1 cellular context compared by ENCODE assay signal in the genomic region with DNA sequence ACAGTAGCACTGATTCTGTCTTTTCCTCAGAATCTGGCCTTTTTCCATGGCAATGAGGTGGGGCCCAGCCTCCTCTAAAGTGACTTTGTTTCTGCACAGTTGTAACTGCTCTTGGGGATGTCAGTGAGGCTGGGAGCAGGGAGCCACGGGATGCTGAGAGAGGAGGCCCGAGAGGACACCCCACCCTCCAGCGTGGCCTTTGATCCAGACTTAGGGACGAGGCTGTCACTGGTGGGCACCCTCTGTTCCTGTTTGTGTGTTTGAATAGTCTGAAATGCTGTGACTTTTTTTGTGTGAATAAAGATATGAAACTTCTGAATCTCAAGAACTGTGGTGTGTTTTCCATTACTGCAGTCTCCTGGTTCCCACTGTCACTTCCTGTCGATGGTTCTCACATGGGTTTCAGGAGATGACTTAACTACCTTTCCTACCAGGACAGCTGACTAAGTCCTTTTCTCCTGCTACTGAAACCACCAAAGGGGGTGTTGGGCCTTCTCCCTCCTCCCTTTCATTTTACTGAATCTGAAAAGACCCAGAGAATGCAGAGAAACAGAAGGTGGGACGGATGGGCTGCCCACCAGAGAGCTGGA.
TF ChIP-seq lines count a peak whose summit lies in the region.

No MANE protein-coding gene starts in this region.

TF ChIP-seq in GM23338, 12 proteins besides CTCF, POLR2A, EP300 and RAD21:
- TF ChIP-seq ZNF114 (CRISPR knock-in tag; IDR thresholded peaks at IDR 0.05) (no peak), CREB1 (CRISPR knock-in tag; IDR thresholded peaks at IDR 0.05; ENCODE audit: low read depth) (no peak), ZNF462 (CRISPR knock-in tag; IDR thresholded peaks at IDR 0.05) (no peak), EZH2 (IDR thresholded peaks at IDR 0.05; ENCODE audit: low read depth, unreplicated experiment) (no peak), POLR2AphosphoS5 (IDR thresholded peaks at IDR 0.05; ENCODE audit: low read depth) (no peak), ETS1 (IDR thresholded peaks at IDR 0.05) (no peak), EZH2phosphoT487 (IDR thresholded peaks at IDR 0.05; ENCODE audit: unreplicated experiment) (no peak), STAT1 (IDR thresholded peaks at IDR 0.05; ENCODE audit: unreplicated experiment) (no peak), JUNB (IDR thresholded peaks at IDR 0.05; ENCODE audit: unreplicated experiment) (no peak), NANOG (IDR thresholded peaks at IDR 0.05; ENCODE audit: borderline replicate concordance) (no peak), ZNF331 (CRISPR knock-in tag; IDR thresholded peaks at IDR 0.05; ENCODE audit: low read depth) (no peak)
- TF ChIP-seq, protein P1, sequence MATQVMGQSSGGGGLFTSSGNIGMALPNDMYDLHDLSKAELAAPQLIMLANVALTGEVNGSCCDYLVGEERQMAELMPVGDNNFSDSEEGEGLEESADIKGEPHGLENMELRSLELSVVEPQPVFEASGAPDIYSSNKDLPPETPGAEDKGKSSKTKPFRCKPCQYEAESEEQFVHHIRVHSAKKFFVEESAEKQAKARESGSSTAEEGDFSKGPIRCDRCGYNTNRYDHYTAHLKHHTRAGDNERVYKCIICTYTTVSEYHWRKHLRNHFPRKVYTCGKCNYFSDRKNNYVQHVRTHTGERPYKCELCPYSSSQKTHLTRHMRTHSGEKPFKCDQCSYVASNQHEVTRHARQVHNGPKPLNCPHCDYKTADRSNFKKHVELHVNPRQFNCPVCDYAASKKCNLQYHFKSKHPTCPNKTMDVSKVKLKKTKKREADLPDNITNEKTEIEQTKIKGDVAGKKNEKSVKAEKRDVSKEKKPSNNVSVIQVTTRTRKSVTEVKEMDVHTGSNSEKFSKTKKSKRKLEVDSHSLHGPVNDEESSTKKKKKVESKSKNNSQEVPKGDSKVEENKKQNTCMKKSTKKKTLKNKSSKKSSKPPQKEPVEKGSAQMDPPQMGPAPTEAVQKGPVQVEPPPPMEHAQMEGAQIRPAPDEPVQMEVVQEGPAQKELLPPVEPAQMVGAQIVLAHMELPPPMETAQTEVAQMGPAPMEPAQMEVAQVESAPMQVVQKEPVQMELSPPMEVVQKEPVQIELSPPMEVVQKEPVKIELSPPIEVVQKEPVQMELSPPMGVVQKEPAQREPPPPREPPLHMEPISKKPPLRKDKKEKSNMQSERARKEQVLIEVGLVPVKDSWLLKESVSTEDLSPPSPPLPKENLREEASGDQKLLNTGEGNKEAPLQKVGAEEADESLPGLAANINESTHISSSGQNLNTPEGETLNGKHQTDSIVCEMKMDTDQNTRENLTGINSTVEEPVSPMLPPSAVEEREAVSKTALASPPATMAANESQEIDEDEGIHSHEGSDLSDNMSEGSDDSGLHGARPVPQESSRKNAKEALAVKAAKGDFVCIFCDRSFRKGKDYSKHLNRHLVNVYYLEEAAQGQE (IDR thresholded peaks at IDR 0.05; ENCODE audit: unreplicated experiment) = no peak
TF ChIP-seq in GM23338: peak in this region for 0.
